Comparison of ENCODE assay signal across 12 cellular contexts in genomic region chr3:112633757-112634156, GRCh38. TPM values are rescaled to one million over a fixed set of nuclear protein-coding genes. Genes with fewer than 3 reads are reported as not detected.
A peak's percentile ranks its signal among the peaks of the same experiment; 100 is the strongest.
DNase-seq lines count a peak whose midpoint lies in the region; FAIRE-seq and TF ChIP-seq lines count a peak whose summit lies in the region.
"Had no signal": no experiment of that assay in that cellular context is flagged by ENCODE, and none has a peak within 500 bp of the region (broad histone marks: within the 10 kb centered on the region; RNA-seq: fewer than 3 reads in every experiment).

No MANE protein-coding gene starts in this region.

- H3K36me3 ChIP-seq in endothelial cell of umbilical vein (ENCODE audit: control insufficient read depth in 2 of 2, extremely low read depth in 1 of 2, insufficient read depth in 2 of 2, low read length in 2 of 2), result no peaks in the 10 kb centered on the region

- no peak overlapping the region for H3K4me3 ChIP-seq in endothelial cell of umbilical vein (replicated peaks in 1 of 3; ENCODE audit: insufficient read depth in 1 of 3, low read depth in 1 of 3, low read length in 3 of 3)
- H3K4me3 ChIP-seq in skeletal muscle cell (ENCODE audit: low read depth, low read length), result peak overlapping the region; percentile 74

- TF ChIP-seq POLR2A in endothelial cell of umbilical vein (IDR thresholded peaks at IDR 0.05; ENCODE audit: low read depth, low read length), result no peak

- no peak for FAIRE-seq in endothelial cell of umbilical vein (lab: Jason Lieb, UNC)
- FAIRE-seq: A204.1 had no signal

- no peaks in the 10 kb centered on the region for H3K27me3 ChIP-seq in endothelial cell of umbilical vein (ENCODE audit: control insufficient read depth in 2 of 2, insufficient read depth in 2 of 2, low read length in 2 of 2)

- CTCF ChIA-PET in endothelial cell of umbilical vein (lab: Charles Lee), result interaction anchor here (1.2 to 3.3 kb wide), 3 partner anchors 26 to 51 kb away, joined by 4 to 20 read pairs (median 9); no protein-coding TSS in a partner anchor

- POLR2A ChIA-PET in endothelial cell of umbilical vein (lab: Charles Lee), result no interaction called here

- no peaks in the 10 kb centered on the region for H3K9me1 ChIP-seq in endothelial cell of umbilical vein (replicated peaks; ENCODE audit: control insufficient read depth, extremely low read depth, insufficient read depth, low read length)

- no peak overlapping the region for H3K9ac ChIP-seq in endothelial cell of umbilical vein (replicated peaks; ENCODE audit: extremely low read depth, insufficient read depth, low read length)

- dilution Hi-C loops in endothelial cell of umbilical vein (cut with MboI; ENCODE audit: extremely low pct_ligation_motif_present, low sequenced_read_pairs), result no loop called here

- no peaks in the 10 kb centered on the region for H3K9me3 ChIP-seq in endothelial cell of umbilical vein (replicated peaks; ENCODE audit: control insufficient read depth, insufficient read depth, low read length)

- peaks cover 1 to 3% (median 1%) of the 10 kb centered on the region in 3 donors for H3K27me3 Mint-ChIP-seq in CD14-positive monocyte (ENCODE audit: low read depth in 3 of 3)
- H3K27me3 Mint-ChIP-seq: activated CD4-positive, alpha-beta memory T cell treated with anti-CD3 and anti-CD28 coated beads for 36 hours had no signal

- H4K20me1 ChIP-seq in endothelial cell of umbilical vein (replicated peaks; ENCODE audit: control insufficient read depth, extremely low read depth, insufficient read depth, low read length), result no peaks in the 10 kb centered on the region

- H3K27ac Mint-ChIP-seq in CD14-positive monocyte, result no peak overlapping the region
- H3K27ac Mint-ChIP-seq: activated CD4-positive, alpha-beta memory T cell treated with anti-CD3 and anti-CD28 coated beads for 36 hours had no signal

- intact Hi-C loops in endothelial cell of umbilical vein (cut with micrococcal nuclease) (no loop called here), CD14-positive monocyte (cut with micrococcal nuclease) (no loop called here)

- no TSS peak for BruUV-seq in endothelial cell of umbilical vein (replicated peaks; lab: Mats Ljungman, UMichigan)

- no peak overlapping the region for H2AFZ ChIP-seq in endothelial cell of umbilical vein (ENCODE audit: low read depth, low read length)

- no peaks in the 10 kb centered on the region for H3K36me3 Mint-ChIP-seq in CD14-positive monocyte
- H3K36me3 Mint-ChIP-seq: activated CD4-positive, alpha-beta memory T cell treated with anti-CD3 and anti-CD28 coated beads for 36 hours; activated naive CD4-positive, alpha-beta T cell treated with anti-CD3 and anti-CD28 coated beads, Interleukin-2, amount 50 U/mL, for 72 hours had no signal

- H3K4me1 ChIP-seq in endothelial cell of umbilical vein (ENCODE audit: control insufficient read depth, extremely low read depth, insufficient read depth, low read length), result peaks cover 32% of the 10 kb centered on the region

- no peak overlapping the region for H3K4me2 ChIP-seq in endothelial cell of umbilical vein (ENCODE audit: insufficient read depth, low read length)

- DNase-seq in NCI-H1694 (lab: John Stamatoyannopoulos, UW) (peak; percentile 54), NCI-H1694 treated with DMSO at 0.1 percent for 48 hours (lab: John Stamatoyannopoulos, UW) (no peak), NCI-H146 treated with DMSO at 0.1 percent for 48 hours (lab: John Stamatoyannopoulos, UW; ENCODE audit: unreplicated experiment) (peak; percentile 43), endothelial cell of umbilical vein (ENCODE audit: low read depth, low spot score) (peak; percentile 56), skeletal muscle cell (ENCODE audit: low read depth) (no peak), CD14-positive monocyte (ENCODE audit: low spot score) (no peak), pons (ENCODE audit: low spot score) (no peak)
- DNase-seq in activated CD4-positive, alpha-beta T cell treated with anti-CD3 and anti-CD28 coated beads for 4 hours, result no peak
- DNase-seq: activated CD4-positive, alpha-beta memory T cell treated with anti-CD3 and anti-CD28 coated beads for 36 hours; hippocampal formation had no signal

- H3K79me2 ChIP-seq in endothelial cell of umbilical vein (ENCODE audit: control insufficient read depth, insufficient read depth, low read length), result no peaks in the 10 kb centered on the region

- H3K4me1 Mint-ChIP-seq in CD14-positive monocyte, result peaks cover 15% of the 10 kb centered on the region

- no peak overlapping the region for H3K4me3 Mint-ChIP-seq in CD14-positive monocyte
- H3K4me3 Mint-ChIP-seq: activated CD4-positive, alpha-beta memory T cell treated with anti-CD3 and anti-CD28 coated beads for 36 hours had no signal

- TF ChIP-seq CTCF in endothelial cell of umbilical vein (IDR thresholded peaks at IDR 0.05; ENCODE audit: extremely low read depth in 1 of 2, insufficient read depth in 1 of 2, low read depth in 1 of 2, low read length in 2 of 2), result no peak
- no peak for TF ChIP-seq CTCF in CD14-positive monocyte (IDR thresholded peaks at IDR 0.05)

- no peak overlapping the region for H3K27ac ChIP-seq in endothelial cell of umbilical vein (ENCODE audit: insufficient read depth, low read depth, low read length)

- no peaks in the 10 kb centered on the region for H3K9me3 Mint-ChIP-seq in CD14-positive monocyte
- H3K9me3 Mint-ChIP-seq: activated CD4-positive, alpha-beta memory T cell treated with anti-CD3 and anti-CD28 coated beads for 36 hours; activated naive CD4-positive, alpha-beta T cell treated with anti-CD3 and anti-CD28 coated beads, Interleukin-2, amount 50 U/mL, for 72 hours had no signal

TF ChIP-seq in endothelial cell of umbilical vein, 7 proteins besides CTCF, POLR2A, EP300 and RAD21:
- no peak for TF ChIP-seq GATA2 (IDR thresholded peaks at IDR 0.05; ENCODE audit: insufficient read depth, insufficient read length, low read depth, low read length)
- TF ChIP-seq MYC (IDR thresholded peaks at IDR 0.05; ENCODE audit: low read depth, low read length), result no peak

RNA-seq across cellular contexts. Expression of gene CCDC80, which starts 7.2 kb away (rescaled TPM):
- 59.3 and 77.2 TPM in 2 replicates for total RNA-seq in endothelial cell of umbilical vein
- polyA plus RNA-seq in endothelial cell of umbilical vein (18.5 and 28.4 TPM in 2 replicates), CD14-positive monocyte (under 1 TPM in 1 of 2 donors, not detected in 1; 0.05 TPM)
- 30.5 and 33.6 TPM in 2 replicates for polyA plus RNA-seq in endothelial cell of umbilical vein (2011; cell fraction: cytosol; rRNA removed)
- polyA plus RNA-seq in endothelial cell of umbilical vein (2011; cell fraction: nucleus; rRNA removed), result 26.1 and 32.0 TPM in 2 replicates
- polyA plus RNA-seq in endothelial cell of umbilical vein (2012), result 60.7 and 70.8 TPM in 2 replicates
- polyA minus RNA-seq in endothelial cell of umbilical vein, result 41.9 and 60.5 TPM in 2 replicates
- polyA minus RNA-seq in endothelial cell of umbilical vein (2011; cell fraction: cytosol; rRNA and poly(A)+ RNA removed), result not detected
- polyA minus RNA-seq in endothelial cell of umbilical vein (2011; cell fraction: nucleus; rRNA and poly(A)+ RNA removed), result 15.3 and 24.0 TPM in 2 replicates
- total RNA-seq: activated CD4-positive, alpha-beta memory T cell treated with anti-CD3 and anti-CD28 coated beads for 36 hours had no signal

Comparison
In these comparisons a context has a peak if more than half of its experiments do, and no peak if none do; other contexts are left out.
1. DNase-seq: peak in NCI-H1694 (single experiment), NCI-H146 treated with DMSO at 0.1 percent for 48 hours (single experiment) and endothelial cell of umbilical vein (single experiment); none in NCI-H1694 treated with DMSO at 0.1 percent for 48 hours (single experiment), skeletal muscle cell (single experiment), activated CD4-positive, alpha-beta T cell treated with anti-CD3 and anti-CD28 coated beads for 4 hours (0 of 2), CD14-positive monocyte (single experiment) and pons (single experiment).
2. RNA of gene CCDC80, which starts 7.2 kb away (polyA plus RNA-seq): 18.5 to 70.8 TPM in endothelial cell of umbilical vein; 0.05 TPM in CD14-positive monocyte; every median in the first group is over 10 times any median in the second.